ENCODE assay signal across 10 cellular contexts in the genomic region with DNA sequence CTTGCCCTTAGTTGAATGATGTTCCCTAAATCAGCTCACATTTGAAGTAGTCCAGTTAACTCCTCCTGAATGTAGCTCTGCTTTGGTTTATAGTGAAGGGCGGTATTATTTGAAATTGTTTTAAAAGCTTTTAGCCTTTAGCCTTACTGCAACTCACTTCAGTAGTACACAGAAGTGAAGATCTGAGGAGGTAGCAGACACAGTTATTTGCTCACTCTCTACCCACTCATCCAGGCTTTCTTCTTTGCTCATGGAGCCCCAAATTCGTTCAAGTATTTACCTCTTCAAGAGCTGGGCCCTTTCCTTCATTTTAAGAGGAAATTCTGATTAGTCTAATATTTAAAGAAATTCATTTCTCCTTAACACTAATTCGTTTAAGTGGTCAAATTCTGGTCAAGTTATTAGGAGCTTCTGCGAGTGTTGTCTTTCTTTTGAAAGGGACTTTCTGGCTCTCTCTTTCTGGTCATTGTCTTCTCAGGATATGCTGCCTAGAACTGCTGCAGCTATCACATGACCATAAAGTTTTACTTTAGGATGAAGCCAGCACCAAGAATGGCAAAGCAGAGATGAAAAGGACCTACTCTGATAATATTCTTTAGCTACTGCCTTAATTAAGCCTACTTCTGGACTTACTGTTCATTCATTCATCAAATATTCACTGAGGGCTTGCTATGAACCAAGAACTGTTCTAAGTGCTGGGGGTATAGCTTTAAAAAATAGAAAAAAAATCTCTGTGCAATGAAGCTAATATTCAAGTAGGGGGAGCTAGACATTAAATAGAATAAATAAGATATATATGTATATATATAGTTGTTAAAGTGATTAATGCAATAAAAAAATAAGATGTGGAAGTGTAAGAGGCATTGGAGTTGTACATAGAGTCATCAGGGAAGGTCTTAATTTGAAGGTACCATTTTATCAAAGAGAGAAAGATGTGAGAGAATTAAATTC.
DNase-seq lines count a peak whose midpoint lies in the region; ATAC-seq and TF ChIP-seq lines count a peak whose summit lies in the region.
"Had no signal": no experiment of that assay in that cellular context is flagged by ENCODE, and none has a peak within 500 bp of the region (broad histone marks: within the 10 kb centered on the region; RNA-seq: fewer than 3 reads in every experiment).

No MANE protein-coding gene starts in this region.

- H3K4me1 ChIP-seq in adipocyte (ENCODE audit: control insufficient read depth, insufficient read depth, low read length), result peaks cover 6% of the 10 kb centered on the region
- H3K4me1 ChIP-seq in right lobe of liver, result peaks cover 0 to 7% (median 0%) of the 10 kb centered on the region in 4 donors

- H3K9ac ChIP-seq in adipocyte (ENCODE audit: low read length), result no peak overlapping the region

- TF ChIP-seq CTCF in right lobe of liver (IDR thresholded peaks at IDR 0.05), result peak; percentile 9 to 32 (median 24)

- no peak for TF ChIP-seq POLR2A in right lobe of liver (IDR thresholded peaks at IDR 0.05)

- intact Hi-C loops in right lobe of liver (cut with DNase I), result no loop called here

- H3K4me3 ChIP-seq in adipocyte (ENCODE audit: low read length) (no peak overlapping the region), right lobe of liver (no peak overlapping the region)
- H3K4me3 ChIP-seq: MG63, skin epidermis had no signal

- no peaks in the 10 kb centered on the region for H3K36me3 ChIP-seq in adipocyte (ENCODE audit: control insufficient read depth, insufficient read depth, low read length, severe bottlenecking)
- no peaks in the 10 kb centered on the region for H3K36me3 ChIP-seq in right lobe of liver
- H3K36me3 ChIP-seq: MG63 had no signal

- peak; percentile 45 for ATAC-seq in HG02885 (IDR thresholded peaks at IDR 0.05; ENCODE audit: poor library complexity, unreplicated experiment)
- ATAC-seq in right lobe of liver, result peak in 3 of 4 donors; percentile 34 to 48 (median 41)

- H3K9me3 ChIP-seq in adipocyte (ENCODE audit: control insufficient read depth, low read length) (no peaks in the 10 kb centered on the region), right lobe of liver (no peaks in the 10 kb centered on the region)

- WGBS in right lobe of liver (ENCODE audit: insufficient coverage, low coverage, low lambda C conversion rate, missing lambda C conversion rate), result 71% methylated on average over 3 of the region's 4 CpGs

- H3K27ac ChIP-seq in right lobe of liver, result no peak overlapping the region

- H3K27me3 ChIP-seq in adipocyte (replicated peaks; ENCODE audit: control insufficient read depth, insufficient read depth, low read length) (no peaks in the 10 kb centered on the region), right lobe of liver (no peaks in the 10 kb centered on the region)
- H3K27me3 ChIP-seq: MG63 had no signal

- DNase-seq in ELR (ENCODE audit: low read depth), result peak; percentile 60
- peak; percentile 47 for DNase-seq in adipocyte (ENCODE audit: low read depth)
- no peak for DNase-seq in right lobe of liver
- DNase-seq in activated CD4-positive, alpha-beta T cell treated with anti-CD3 and anti-CD28 coated beads for 48 hours, result no peak
- no peak for DNase-seq in NCI-H82 (lab: John Stamatoyannopoulos, UW)
- no peak for DNase-seq in NCI-H2196 (lab: John Stamatoyannopoulos, UW; ENCODE audit: unreplicated experiment)
- DNase-seq: MG63, midbrain had no signal

Comparison
In these comparisons a context has a peak if more than half of its experiments do, and no peak if none do; other contexts are left out.
1. DNase-seq: peak in ELR (single experiment) and adipocyte (single experiment); none in right lobe of liver (0 of 3), activated CD4-positive, alpha-beta T cell treated with anti-CD3 and anti-CD28 coated beads for 48 hours (single experiment), NCI-H82 (single experiment) and NCI-H2196 (single experiment).